In genomic region chr12:69900720-69901131, GRCh38 we compare ENCODE assay signal across 8 cellular contexts.
A peak's percentile ranks its signal among the peaks of the same experiment; 100 is the strongest.
DNase-seq lines count a peak whose midpoint lies in the region; ATAC-seq, FAIRE-seq and TF ChIP-seq lines count a peak whose summit lies in the region.

No MANE protein-coding gene starts in this region.

- dilution Hi-C loops in endothelial cell of umbilical vein (cut with MboI; ENCODE audit: extremely low pct_ligation_motif_present, low sequenced_read_pairs): no loop called here

- no peak overlapping the region for H3K4me3 Mint-ChIP-seq in CD4-positive, CD25-positive, alpha-beta regulatory T cell
- no peak overlapping the region for H3K4me3 Mint-ChIP-seq in naive thymus-derived CD8-positive, alpha-beta T cell

- H3K4me1 ChIP-seq in CD4-positive, CD25-positive, alpha-beta regulatory T cell (ENCODE audit: control insufficient read depth, insufficient read depth, low read length, poor library complexity, severe bottlenecking): no peaks in the 10 kb centered on the region
- H3K4me1 ChIP-seq in endothelial cell of umbilical vein (ENCODE audit: control insufficient read depth, extremely low read depth, insufficient read depth, low read length): peaks cover 12% of the 10 kb centered on the region

- no peaks in the 10 kb centered on the region for H3K9me1 ChIP-seq in endothelial cell of umbilical vein (replicated peaks; ENCODE audit: control insufficient read depth, extremely low read depth, insufficient read depth, low read length)

- H4K20me1 ChIP-seq in endothelial cell of umbilical vein (replicated peaks; ENCODE audit: control insufficient read depth, extremely low read depth, insufficient read depth, low read length): no peaks in the 10 kb centered on the region

- H3K27me3 ChIP-seq in CD4-positive, CD25-positive, alpha-beta regulatory T cell (ENCODE audit: control insufficient read depth, insufficient read depth, low read length): no peaks in the 10 kb centered on the region
- H3K27me3 ChIP-seq in HL-60 (ENCODE audit: insufficient read depth, poor library complexity, severe bottlenecking) (no peaks in the 10 kb centered on the region), endothelial cell of umbilical vein (ENCODE audit: control insufficient read depth in 2 of 2, insufficient read depth in 2 of 2, low read length in 2 of 2) (no peaks in the 10 kb centered on the region)

- H3K79me2 ChIP-seq in endothelial cell of umbilical vein (ENCODE audit: control insufficient read depth, insufficient read depth, low read length): no peaks in the 10 kb centered on the region

- H3K9ac ChIP-seq in endothelial cell of umbilical vein (replicated peaks; ENCODE audit: extremely low read depth, insufficient read depth, low read length): no peak overlapping the region

- TF ChIP-seq CTCF in HL-60 (IDR thresholded peaks at IDR 0.05; ENCODE audit: insufficient read depth, low read length) (peak; percentile 19), endothelial cell of umbilical vein (IDR thresholded peaks at IDR 0.05; ENCODE audit: extremely low read depth in 1 of 2, insufficient read depth in 1 of 2, low read depth in 1 of 2, low read length in 2 of 2) (peak; percentile 62)

- peak overlapping the region; percentile 70 for H3K4me2 ChIP-seq in endothelial cell of umbilical vein (ENCODE audit: insufficient read depth, low read length)

- H3K36me3 Mint-ChIP-seq in CD4-positive, CD25-positive, alpha-beta regulatory T cell: no peaks in the 10 kb centered on the region
- H3K36me3 Mint-ChIP-seq in naive thymus-derived CD8-positive, alpha-beta T cell: no peaks in the 10 kb centered on the region

- no peak overlapping the region for H3K27ac Mint-ChIP-seq in CD4-positive, CD25-positive, alpha-beta regulatory T cell
- H3K27ac Mint-ChIP-seq in naive thymus-derived CD8-positive, alpha-beta T cell: no peak overlapping the region

- intact Hi-C loops in endothelial cell of umbilical vein (cut with micrococcal nuclease): loop anchor here (1.0 to 5.0 kb wide), 7 partner anchors 87 to 830 kb away; partner anchors contain the start of genes CNOT2 and KCNMB4

- H3K9me3 Mint-ChIP-seq in CD4-positive, CD25-positive, alpha-beta regulatory T cell: no peaks in the 10 kb centered on the region
- H3K9me3 Mint-ChIP-seq in naive thymus-derived CD8-positive, alpha-beta T cell: no peaks in the 10 kb centered on the region

- no peaks in the 10 kb centered on the region for H3K36me3 ChIP-seq in CD4-positive, CD25-positive, alpha-beta regulatory T cell (ENCODE audit: control insufficient read depth, insufficient read depth, low read length)
- no peaks in the 10 kb centered on the region for H3K36me3 ChIP-seq in endothelial cell of umbilical vein (ENCODE audit: control insufficient read depth in 2 of 2, extremely low read depth in 1 of 2, insufficient read depth in 2 of 2, low read length in 2 of 2)

- BruUV-seq in endothelial cell of umbilical vein (replicated peaks; lab: Mats Ljungman, UMichigan): no TSS peak

- H3K27ac ChIP-seq in CD4-positive, CD25-positive, alpha-beta regulatory T cell (ENCODE audit: insufficient read depth, low read length, poor library complexity, severe bottlenecking): no peak overlapping the region
- H3K27ac ChIP-seq in HL-60 (replicated peaks) (no peak overlapping the region), endothelial cell of umbilical vein (ENCODE audit: insufficient read depth, low read depth, low read length) (peak overlapping the region; percentile 35)

- H3K9me3 ChIP-seq in CD4-positive, CD25-positive, alpha-beta regulatory T cell (ENCODE audit: control insufficient read depth in 2 of 2, low read length in 2 of 2): no peaks in the 10 kb centered on the region
- no peaks in the 10 kb centered on the region for H3K9me3 ChIP-seq in endothelial cell of umbilical vein (replicated peaks; ENCODE audit: control insufficient read depth, insufficient read depth, low read length)

- DNase-seq in CD4-positive, CD25-positive, alpha-beta regulatory T cell: peak; percentile 20 to 62 (median 51)
- DNase-seq in HL-60 (ENCODE audit: low read depth in 1 of 2, low spot score in 1 of 2): peak; percentile 34 to 62
- peak; percentile 94 for DNase-seq in NCI-H774 (lab: John Stamatoyannopoulos, UW)
- peak; percentile 84 for DNase-seq in activated CD8-positive, alpha-beta memory T cell treated with anti-CD3 and anti-CD28 coated beads for 24 hours
- DNase-seq in endothelial cell of umbilical vein (ENCODE audit: low read depth, low spot score): peak; percentile 72
- DNase-seq in naive thymus-derived CD8-positive, alpha-beta T cell: peak; percentile 18 to 75 (median 56)
- DNase-seq in stimulated activated naive CD4-positive, alpha-beta T cell (lab: John Stamatoyannopoulos, UW): peak; percentile 6 to 66 (median 26)

- H2AFZ ChIP-seq in endothelial cell of umbilical vein (ENCODE audit: low read depth, low read length): no peak overlapping the region

- no peak for TF ChIP-seq POLR2A in endothelial cell of umbilical vein (IDR thresholded peaks at IDR 0.05; ENCODE audit: low read depth, low read length)

- H3K27me3 Mint-ChIP-seq in CD4-positive, CD25-positive, alpha-beta regulatory T cell: peaks cover 10% of the 10 kb centered on the region
- H3K27me3 Mint-ChIP-seq in naive thymus-derived CD8-positive, alpha-beta T cell: peaks cover 0 to 23% (median 3%) of the 10 kb centered on the region in 5 donors

- no peak for ATAC-seq in CD4-positive, CD25-positive, alpha-beta regulatory T cell (ENCODE audit: low read depth in 2 of 2)
- ATAC-seq in GM19372 (IDR thresholded peaks at IDR 0.05; ENCODE audit: low read depth, unreplicated experiment): peak; percentile 75
- ATAC-seq in naive thymus-derived CD8-positive, alpha-beta T cell: no peak

- H3K4me3 ChIP-seq in CD4-positive, CD25-positive, alpha-beta regulatory T cell (ENCODE audit: low read depth, low read length): no peak overlapping the region
- no peak overlapping the region for H3K4me3 ChIP-seq in HL-60 (replicated peaks; ENCODE audit: insufficient read depth, low read length)
- no peak overlapping the region for H3K4me3 ChIP-seq in endothelial cell of umbilical vein (replicated peaks in 1 of 3; ENCODE audit: insufficient read depth in 1 of 3, low read depth in 1 of 3, low read length in 3 of 3)

- no peaks in the 10 kb centered on the region for H3K4me1 Mint-ChIP-seq in CD4-positive, CD25-positive, alpha-beta regulatory T cell
- peaks cover 0 to 3% (median under 1%) of the 10 kb centered on the region in 4 donors for H3K4me1 Mint-ChIP-seq in naive thymus-derived CD8-positive, alpha-beta T cell

- POLR2A ChIA-PET in endothelial cell of umbilical vein (lab: Charles Lee): no interaction called here
- POLR2A ChIA-PET in naive thymus-derived CD8-positive, alpha-beta T cell (lab: Charles Lee): no interaction called here

- CTCF ChIA-PET in endothelial cell of umbilical vein (lab: Charles Lee): interaction anchor here (0.6 to 2.8 kb wide), 62 partner anchors 8 to 833 kb away, joined by 3 to 41 read pairs (median 4); partner anchors contain the start of gene KCNMB4

- FAIRE-seq in endothelial cell of umbilical vein (lab: Jason Lieb, UNC): peak; percentile 48

TF ChIP-seq in endothelial cell of umbilical vein, 7 proteins besides CTCF, POLR2A, EP300 and RAD21:
- TF ChIP-seq POLR2AphosphoS5 (IDR thresholded peaks at IDR 0.05; ENCODE audit: insufficient read depth, low read depth, low read length): no peak
- no peak for TF ChIP-seq GATA2 (IDR thresholded peaks at IDR 0.05; ENCODE audit: insufficient read depth, insufficient read length, low read depth, low read length)
- TF ChIP-seq JUN (IDR thresholded peaks at IDR 0.05; ENCODE audit: borderline replicate concordance, insufficient read depth, insufficient read length, low read depth): no peak
- no peak for TF ChIP-seq EZH2 (IDR thresholded peaks at IDR 0.05; ENCODE audit: borderline replicate concordance, low read depth, low read length, severe bottlenecking)
- TF ChIP-seq, protein P1, sequence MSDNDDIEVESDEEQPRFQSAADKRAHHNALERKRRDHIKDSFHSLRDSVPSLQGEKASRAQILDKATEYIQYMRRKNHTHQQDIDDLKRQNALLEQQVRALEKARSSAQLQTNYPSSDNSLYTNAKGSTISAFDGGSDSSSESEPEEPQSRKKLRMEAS (IDR thresholded peaks at IDR 0.05; ENCODE audit: insufficient read depth, insufficient read length): no peak
- TF ChIP-seq FOS (IDR thresholded peaks at IDR 0.05; ENCODE audit: borderline replicate concordance, insufficient read depth, low read length): no peak
- TF ChIP-seq MYC (IDR thresholded peaks at IDR 0.05; ENCODE audit: low read depth, low read length): no peak

Comparison
In these comparisons a context has a peak if more than half of its experiments do, and no peak if none do; other contexts are left out.
1. DNase-seq: peak in every context shown above with its lines; median percentile 94 in NCI-H774; 84 in activated CD8-positive, alpha-beta memory T cell treated with anti-CD3 and anti-CD28 coated beads for 24 hours; 72 in endothelial cell of umbilical vein; 56 in naive thymus-derived CD8-positive, alpha-beta T cell; 51 in CD4-positive, CD25-positive, alpha-beta regulatory T cell; 48 in HL-60; 26 in stimulated activated naive CD4-positive, alpha-beta T cell.